In genomic region chr1:46615735-46616134, GRCh38 we compare ENCODE assay signal across 8 cellular contexts. TPM values are rescaled to one million over a fixed set of nuclear protein-coding genes. Genes with fewer than 3 reads are reported as not detected.
A peak's percentile ranks its signal among the peaks of the same experiment; 100 is the strongest.
DNase-seq lines count a peak whose midpoint lies in the region; ATAC-seq and TF ChIP-seq lines count a peak whose summit lies in the region.

No MANE protein-coding gene starts in this region.

- no peaks in the 10 kb centered on the region for H3K9me3 ChIP-seq in heart right ventricle
- H3K9me3 ChIP-seq in adrenal gland (replicated peaks in 1 of 3) = no peaks in the 10 kb centered on the region
- no peaks in the 10 kb centered on the region for H3K9me3 ChIP-seq in lung (ENCODE audit: control insufficient read depth in 2 of 2, insufficient read depth in 1 of 2, low read length in 1 of 2)
- H3K9me3 ChIP-seq in vagina = no peaks in the 10 kb centered on the region

- DNase-seq in heart right ventricle (no peak), cardiac septum (ENCODE audit: low spot score) (no peak), adrenal gland (no peak), lung (ENCODE audit: low spot score) (no peak), vagina (ENCODE audit: extremely low spot score in 2 of 2) (no peak), SW480 (ENCODE audit: low spot score) (no peak), activated gamma-delta T cell treated with Interleukin-2 at 50 U/mL for 16 hours (no peak)

- ATAC-seq in heart right ventricle = peak in 1 of 8 donors; percentile 1
- ATAC-seq in lung (ENCODE audit: insufficient read depth, low FRiP score) = no peak
- ATAC-seq in GM18868 (IDR thresholded peaks at IDR 0.05; ENCODE audit: unreplicated experiment) = no peak

- H3K36me3 ChIP-seq in heart right ventricle (peaks cover 0 to 25% (median 6%) of the 10 kb centered on the region in 9 donors), adrenal gland (replicated peaks in 1 of 2) (peaks cover 0 to 8% of the 10 kb centered on the region in 2 donors), lung (ENCODE audit: control insufficient read depth in 2 of 2, insufficient read depth in 2 of 2, low read length in 2 of 2) (peaks cover 0 to 13% of the 10 kb centered on the region in 2 donors), vagina (no peaks in the 10 kb centered on the region)

- H3K27ac ChIP-seq in heart right ventricle (peak overlapping the region; percentile 56 to 98 (median 92)), adrenal gland (peak overlapping the region in 4 of 5 donors; percentile 81 to 96 (median 90)), lung (ENCODE audit: low read depth in 1 of 2, low read length in 1 of 2) (peak overlapping the region; percentile 65), vagina (peak overlapping the region; percentile 92)

- H3K4me3 ChIP-seq in heart right ventricle = peak overlapping the region; percentile 43 to 95 (median 84)
- H3K4me3 ChIP-seq in adrenal gland = peak overlapping the region in 3 of 4 donors; percentile 45 to 88 (median 75)
- peak overlapping the region; percentile 84 for H3K4me3 ChIP-seq in lung
- peak overlapping the region; percentile 77 to 79 for H3K4me3 ChIP-seq in vagina

- no peak for TF ChIP-seq CTCF in heart right ventricle (IDR thresholded peaks at IDR 0.05)
- no peak for TF ChIP-seq CTCF in adrenal gland (IDR thresholded peaks at IDR 0.05)
- TF ChIP-seq CTCF in lung (IDR thresholded peaks at IDR 0.05; ENCODE audit: control extremely low read depth, extremely low read depth) = no peak
- TF ChIP-seq CTCF in vagina (IDR thresholded peaks at IDR 0.05) = no peak

- intact Hi-C loops in heart right ventricle (cut with DNase I) = loop anchor here in 4 of 10 donors (5.0 to 10.0 kb wide), 3 partner anchors 49 to 102 kb away; partner anchors contain the start of genes ATPAF1 (in 3 of the 4) and EFCAB14 (in 2 of the 4)
- intact Hi-C loops in cardiac septum (cut with DNase I) = loop anchor here (5.0 kb wide), 2 partner anchors 52 to 102 kb away; partner anchors contain the start of genes ATPAF1 and EFCAB14
- intact Hi-C loops in adrenal gland (cut with DNase I) = loop anchor here in 1 of 2 donors (10.0 kb wide), 1 partner anchor 99 kb away; the partner anchor contains the start of gene EFCAB14
- intact Hi-C loops in vagina (cut with DNase I) = loop anchor here (5.0 to 10.0 kb wide), 2 partner anchors 52 to 109 kb away; partner anchors contain the start of gene ATPAF1

- H3K27me3 ChIP-seq in heart right ventricle = no peaks in the 10 kb centered on the region
- no peaks in the 10 kb centered on the region for H3K27me3 ChIP-seq in adrenal gland
- no peaks in the 10 kb centered on the region for H3K27me3 ChIP-seq in lung (ENCODE audit: control insufficient read depth, insufficient read depth)
- H3K27me3 ChIP-seq in vagina = no peaks in the 10 kb centered on the region

- TF ChIP-seq POLR2A in adrenal gland (IDR thresholded peaks at IDR 0.05) (no peak), vagina (IDR thresholded peaks at IDR 0.05) (no peak)

- 39 to 52% methylated on average over 3 of the region's 3 CpGs for WGBS in heart right ventricle, 2 donors
- WGBS in adrenal gland, 4 donors = 20 to 65% (median 60%) methylated on average over 2 to 3 of the region's 3 CpGs
- WGBS in lung, 2 donors = 52 to 65% methylated on average over 3 of the region's 3 CpGs

- H3K4me1 ChIP-seq in heart right ventricle (peaks cover 25 to 61% (median 58%) of the 10 kb centered on the region in 9 donors), adrenal gland (replicated peaks in 1 of 2) (peaks cover 34 to 53% of the 10 kb centered on the region in 2 donors), lung (ENCODE audit: control insufficient read depth in 2 of 2, insufficient read depth in 2 of 2, low read length in 2 of 2) (peaks cover 13 to 39% of the 10 kb centered on the region in 2 donors), vagina (peaks cover 61% of the 10 kb centered on the region)

RNA-seq across cellular contexts. Expression of gene MOB3C, which starts 0.9 kb away (rescaled TPM):
- total RNA-seq in heart right ventricle (10 to 100 TPM in 6 of 10 donors, 1 to 10 TPM in 4; 8.6 to 16.9 (median 12.2) TPM), cardiac septum (14.9 TPM), adrenal gland (10 to 100 TPM in 7 of 8 donors, 1 to 10 TPM in 1; 9.9 to 29.9 (median 20.8) TPM), lung (10 to 100 TPM; 15.1 to 28.7 TPM), vagina (33.9 TPM)
- polyA plus RNA-seq in heart right ventricle (1 to 10 TPM; 7.9 to 9.6 TPM), adrenal gland (10 to 100 TPM in 2 of 3 donors, 1 to 10 TPM in 1; 9.3 to 15.3 (median 10.6) TPM), lung (10 to 100 TPM; 10.6 to 17.9 TPM)

RNA-seq across cellular contexts. Expression of gene MKNK1, which starts 11.7 kb away (rescaled TPM):
- total RNA-seq in heart right ventricle = 10 to 100 TPM; 32.2 to 50.6 (median 36.8) TPM
- 10 to 100 TPM; 22.4 to 43.1 TPM for polyA plus RNA-seq in heart right ventricle
- 38.2 TPM for total RNA-seq in cardiac septum
- total RNA-seq in adrenal gland = 10 to 100 TPM; 29.6 to 60.3 (median 46.4) TPM
- polyA plus RNA-seq in adrenal gland = 10 to 100 TPM; 30.5 to 83.0 (median 63.6) TPM
- total RNA-seq in lung = 10 to 100 TPM; 51.4 to 83.5 TPM
- polyA plus RNA-seq in lung = 10 to 100 TPM; 29.4 to 74.2 TPM
- total RNA-seq in vagina = 55.5 TPM

RNA-seq across cellular contexts. Expression of gene ATPAF1, which starts 52.4 kb away (rescaled TPM):
- total RNA-seq in heart right ventricle = 100 to 1,000 TPM; 157 to 271 (median 209) TPM
- 100 to 1,000 TPM in 1 of 2 donors, 10 to 100 TPM in 1; 80.5 to 196 TPM for polyA plus RNA-seq in heart right ventricle
- 190 TPM for total RNA-seq in cardiac septum
- total RNA-seq in adrenal gland = 100 to 1,000 TPM; 104 to 225 (median 133) TPM
- polyA plus RNA-seq in adrenal gland = 100 to 1,000 TPM; 142 to 183 (median 146) TPM
- total RNA-seq in lung = 10 to 100 TPM; 35.1 to 42.3 TPM
- 10 to 100 TPM; 23.1 to 38.1 TPM for polyA plus RNA-seq in lung
- 37.1 TPM for total RNA-seq in vagina

RNA-seq across cellular contexts. Expression of gene TEX38, which starts 55.9 kb away (rescaled TPM):
- not detected for total RNA-seq in heart right ventricle
- not detected for polyA plus RNA-seq in heart right ventricle
- 0.24 TPM for total RNA-seq in cardiac septum
- under 1 TPM in 2 of 8 donors, not detected in 6; 0.25 to 0.36 TPM for total RNA-seq in adrenal gland
- under 1 TPM in 1 of 3 donors, not detected in 2; 0.54 TPM for polyA plus RNA-seq in adrenal gland
- total RNA-seq in lung = not detected
- polyA plus RNA-seq in lung = not detected
- total RNA-seq in vagina = not detected
